Comparison of ENCODE assay signal across 8 cellular contexts in genomic region chr17:915416-916201, GRCh38.
A peak's percentile ranks its signal among the peaks of the same experiment; 100 is the strongest.
DNase-seq lines count a peak whose midpoint lies in the region; FAIRE-seq and TF ChIP-seq lines count a peak whose summit lies in the region.

No MANE protein-coding gene starts in this region.

- no peak overlapping the region for H2BK120ac ChIP-seq in H1 (replicated peaks; ENCODE audit: low read depth, low read length)

- TF ChIP-seq CTCF in H1 (IDR thresholded peaks at IDR 0.05; ENCODE audit: control extremely low read depth in 1 of 3, insufficient read depth in 1 of 3, low read depth in 1 of 3, low read length in 3 of 3) = no peak
- no peak for TF ChIP-seq CTCF in mesothelial cell of epicardium (IDR thresholded peaks at IDR 0.05; ENCODE audit: unreplicated experiment)
- TF ChIP-seq CTCF in GM10266 (IDR thresholded peaks at IDR 0.05; ENCODE audit: control insufficient read depth, insufficient read depth, low read depth, missing control alignments) = no peak
- no peak for TF ChIP-seq CTCF in GM10248 (IDR thresholded peaks at IDR 0.05; ENCODE audit: control extremely low read depth, extremely low read depth, low read depth, missing control alignments)

- H3K4me2 ChIP-seq in H1 (ENCODE audit: insufficient read depth in 1 of 2, low read depth in 2 of 2, low read length in 2 of 2) = peak overlapping the region in 1 of 2 experiments; percentile 50; a peak in 1 of 4 replicates

- peaks cover 26% of the 10 kb centered on the region for H3K36me3 Mint-ChIP-seq in mesothelial cell of epicardium

- 0 out of 8 replicates have a peak, but pooled peaks cover 0 to 3% (median 0%) of the 10 kb centered on the region in 4 experiments for H3K36me3 ChIP-seq in H1 (ENCODE audit: control insufficient read depth in 2 of 4, insufficient read depth in 4 of 4, low read length in 3 of 4)

- 81% methylated on average over 11 of the region's 11 CpGs; no CpG with 5 or more reads in 1 of the 2 experiments for WGBS in H1 (ENCODE audit: extremely low coverage in 1 of 2, insufficient coverage in 1 of 2, insufficient read length in 1 of 2, insufficient replicate concordance in 2 of 2, low coverage in 1 of 2, low lambda C conversion rate in 2 of 2, missing lambda C conversion rate in 1 of 2), 2 experiments

- H3K23me2 ChIP-seq in H1 (ENCODE audit: low read depth, low read length) = no peaks in the 10 kb centered on the region

- H4K5ac ChIP-seq in H1 (ENCODE audit: insufficient read length, low read depth, low read length) = no peak overlapping the region

- H3K14ac ChIP-seq in H1 (ENCODE audit: insufficient read length) = no peak overlapping the region

- CTCF ChIA-PET in H1 (lab: Charles Lee; ENCODE audit: partially characterized antibody) (interaction anchor here (0.5 to 4.5 kb wide), 13 partner anchors 10 to 121 kb away, joined by 3 to 22 read pairs (median 4); no protein-coding TSS in a partner anchor), GM10248 (lab: Yijun Ruan, JAX) (no interaction called here)

- no peak overlapping the region for H2AK5ac ChIP-seq in H1 (ENCODE audit: low read depth, low read length)

- DNase-seq in Ammon's horn (ENCODE audit: low spot score) = peak; percentile 33
- DNase-seq in NCI-H2171 (lab: John Stamatoyannopoulos, UW) = peak; percentile 20
- no peak for DNase-seq in H1 (ENCODE audit: low read depth in 1 of 2, low spot score in 2 of 2)
- DNase-seq in mesothelial cell of epicardium (ENCODE audit: low spot score in 2 of 2, unreplicated experiment in 2 of 2) = no peak
- DNase-seq in SIG-M5 (lab: John Stamatoyannopoulos, UW) = no peak
- no peak for DNase-seq in GM10266 (ENCODE audit: extremely low spot score)
- no peak for DNase-seq in GM10248 (ENCODE audit: extremely low spot score)
- DNase-seq in mesenteric fat pad (ENCODE audit: low spot score) = no peak

- no peak overlapping the region for H3K23ac ChIP-seq in H1 (ENCODE audit: insufficient read length)

- H3K27me3 ChIP-seq in H1 (replicated peaks in 1 of 4; ENCODE audit: control insufficient read depth in 3 of 4, extremely low read depth in 1 of 4, insufficient read depth in 3 of 4, low read length in 3 of 4) = no peaks in the 10 kb centered on the region

- H3K56ac ChIP-seq in H1 (replicated peaks; ENCODE audit: insufficient read length, low read depth, low read length) = no peak overlapping the region

- no peak overlapping the region for H3K4me3 Mint-ChIP-seq in mesothelial cell of epicardium

- H3K18ac ChIP-seq in H1 (ENCODE audit: extremely low read depth, low read length) = no peak overlapping the region

- peak overlapping the region; percentile 94 for H3K27ac Mint-ChIP-seq in mesothelial cell of epicardium

- no peak overlapping the region for H2BK12ac ChIP-seq in H1 (ENCODE audit: low read depth, low read length)

- no peaks in the 10 kb centered on the region for H3K27me3 Mint-ChIP-seq in mesothelial cell of epicardium (ENCODE audit: low read depth)

- H4K20me1 ChIP-seq in H1 (replicated peaks in 1 of 2; ENCODE audit: control insufficient read depth in 1 of 2, insufficient read depth in 2 of 2, low read length in 2 of 2) = peaks cover 0 to 3% of the 10 kb centered on the region in 2 experiments

- H4K91ac ChIP-seq in H1 (replicated peaks; ENCODE audit: insufficient read length, low read length) = no peak overlapping the region

- FAIRE-seq in H1 (lab: Jason Lieb, UNC) = no peak

- no peak overlapping the region for H2BK15ac ChIP-seq in H1 (ENCODE audit: low read length)

- no peak for TF ChIP-seq POLR2A in H1 (IDR thresholded peaks at IDR 0.05; ENCODE audit: control extremely low read depth in 1 of 2, low read depth in 2 of 2, low read length in 2 of 2)

- H2BK5ac ChIP-seq in H1 (ENCODE audit: low read depth, low read length) = 0 out of 2 replicates have a peak overlapping the region, but pooled peaks have one; percentile 27

- peaks cover 60% of the 10 kb centered on the region for H3K4me1 Mint-ChIP-seq in mesothelial cell of epicardium

- peaks cover 20% of the 10 kb centered on the region for H3K79me1 ChIP-seq in H1 (ENCODE audit: low read depth, low read length)

- H3K4me1 ChIP-seq in H1 (replicated peaks in 1 of 4; ENCODE audit: control insufficient read depth in 3 of 4, insufficient read depth in 4 of 4, low read length in 3 of 4) = peaks cover 2 to 15% (median 4%) of the 10 kb centered on the region in 4 experiments; a peak in 5 of 7 replicates

- H3K9ac ChIP-seq in H1 (replicated peaks in 1 of 4; ENCODE audit: extremely low read depth in 1 of 4, low read depth in 3 of 4, low read length in 3 of 4) = no peak overlapping the region

- POLR2A ChIA-PET in H1 (lab: Charles Lee; ENCODE audit: partially characterized antibody) (interaction anchor here (0.7 to 1.6 kb wide), 4 partner anchors 11 to 35 kb away, joined by 3 to 6 read pairs (median 4); no protein-coding TSS in a partner anchor), GM10248 (lab: Yijun Ruan, JAX) (no interaction called here)

- H3K9me3 ChIP-seq in H1 (ENCODE audit: insufficient read depth in 2 of 2, low read depth in 1 of 2, low read length in 1 of 2) = no peaks in the 10 kb centered on the region

- H3K27ac ChIP-seq in H1 (ENCODE audit: low read depth, low read length) = no peak overlapping the region

- no peak for TF ChIP-seq EP300 in H1 (IDR thresholded peaks at IDR 0.05; ENCODE audit: borderline replicate concordance in 1 of 2, low read depth in 2 of 2, low read length in 2 of 2)

- no peak overlapping the region for H3K4me3 ChIP-seq in H1 (ENCODE audit: extremely low read depth in 1 of 4, insufficient read depth in 2 of 4, low read depth in 3 of 4, low read length in 4 of 4)

- no peak overlapping the region for H2AFZ ChIP-seq in H1 (ENCODE audit: low read length)

- TF ChIP-seq RAD21 in H1 (IDR thresholded peaks at IDR 0.05 in 1 of 2, conservative IDR thresholded peaks at IDR 0.05 in 1 of 2; ENCODE audit: low read depth in 2 of 2, low read length in 2 of 2) = no peak

- H3K9me3 Mint-ChIP-seq in mesothelial cell of epicardium = peaks cover 4% of the 10 kb centered on the region

- no peak overlapping the region for H4K8ac ChIP-seq in H1 (ENCODE audit: extremely low read depth, insufficient read depth, low read length)

- H3K79me2 ChIP-seq in H1 (ENCODE audit: control insufficient read depth in 1 of 2, insufficient read depth in 2 of 2, low read length in 2 of 2) = peaks cover 0 to 71% of the 10 kb centered on the region in 2 experiments; a peak in 2 of 4 replicates

- no peak overlapping the region for H3K4ac ChIP-seq in H1 (replicated peaks; ENCODE audit: insufficient read length, low read depth, low read length)

- no peak overlapping the region; the same call in 1 of the 2 replicates for H2BK20ac ChIP-seq in H1 (ENCODE audit: low read length)

TF ChIP-seq in H1, 55 proteins besides CTCF, POLR2A, EP300 and RAD21 (continues in another document):
- TF ChIP-seq TBP (IDR thresholded peaks at IDR 0.05; ENCODE audit: low read depth, low read length) (no peak), SP1 (IDR thresholded peaks at IDR 0.05; ENCODE audit: low read depth, low read length) (no peak), CREB1 (IDR thresholded peaks at IDR 0.05) (peak; percentile 77), USF2 (IDR thresholded peaks at IDR 0.05; ENCODE audit: low read length) (no peak)

Comparison
In these comparisons a context has a peak if more than half of its experiments do, and no peak if none do; other contexts are left out.
1. DNase-seq: peak in Ammon's horn (single experiment) and NCI-H2171 (single experiment); none in H1 (0 of 2), mesothelial cell of epicardium (0 of 2), SIG-M5 (single experiment), GM10266 (single experiment), GM10248 (single experiment) and mesenteric fat pad (single experiment).